Comparison of ENCODE assay signal across 18 cellular contexts in the genomic region with DNA sequence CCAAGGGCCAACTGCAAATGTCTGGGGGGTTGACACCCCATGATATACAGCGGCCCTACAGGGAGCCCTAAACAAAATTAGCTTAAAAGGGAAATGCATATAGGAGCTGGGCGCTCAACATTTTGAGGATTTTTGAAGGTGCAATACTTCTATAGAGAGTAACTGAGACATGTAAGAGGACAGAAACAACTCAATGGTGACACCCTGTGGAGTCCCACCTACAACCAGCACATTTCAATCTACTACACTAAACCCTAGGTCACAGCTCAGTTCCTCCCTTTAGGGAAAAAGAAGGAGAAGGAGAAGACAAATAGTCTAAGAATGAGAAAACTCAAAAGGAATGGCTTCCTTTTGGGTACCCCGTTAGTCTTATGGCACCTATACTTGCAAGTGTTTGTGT.
"Had no signal": no experiment of that assay in that cellular context is flagged by ENCODE, and none has a peak within 500 bp of the region (broad histone marks: within the 10 kb centered on the region; RNA-seq: fewer than 3 reads in every experiment).

No MANE protein-coding gene starts in this region.

- ATAC-seq: activated CD8-positive, alpha-beta T cell treated with anti-CD3 and anti-CD28 coated beads, Interleukin-2, amount 10 ng/mL, durations not matched to agents 7 days and 5 days; esophagus mucosa; mucosa of descending colon; naive thymus-derived CD4-positive, alpha-beta T cell; stimulated activated naive CD8-positive, alpha-beta T cell treated with anti-CD3 and anti-CD28 coated beads, Interleukin-15, amount 100 ng/mL, for 72 hours had no signal

- H3K27me3 Mint-ChIP-seq: activated B cell treated with CpG ODN at 0.5 μM for 24 hours; activated CD4-positive, alpha-beta T cell treated with anti-CD3 and anti-CD28 coated beads, Interleukin-2, amount 10 ng/mL, durations not matched to agents 24 days and 14 days; activated naive CD4-positive, alpha-beta T cell treated with anti-CD3 and anti-CD28 coated beads, Interleukin-2, amount 50 U/mL, for 24 hours; naive thymus-derived CD4-positive, alpha-beta T cell; stimulated activated naive CD8-positive, alpha-beta T cell treated with anti-CD3 and anti-CD28 coated beads, Interleukin-15, amount 100 ng/mL, for 72 hours; type B pancreatic cell had no signal

- H3K9me3 Mint-ChIP-seq: type B pancreatic cell had no signal

- H3K4me3 Mint-ChIP-seq: activated B cell treated with CpG ODN at 0.5 μM for 24 hours; activated CD4-positive, alpha-beta T cell treated with anti-CD3 and anti-CD28 coated beads, Interleukin-2, amount 10 ng/mL, durations not matched to agents 24 days and 14 days; activated CD8-positive, alpha-beta T cell treated with anti-CD3 and anti-CD28 coated beads, Interleukin-2, amount 10 ng/mL, durations not matched to agents 7 days and 5 days; activated naive CD4-positive, alpha-beta T cell treated with anti-CD3 and anti-CD28 coated beads, Interleukin-2, amount 50 U/mL, for 24 hours; naive thymus-derived CD4-positive, alpha-beta T cell; stimulated activated naive CD8-positive, alpha-beta T cell treated with anti-CD3 and anti-CD28 coated beads, Interleukin-15, amount 100 ng/mL, for 72 hours; type B pancreatic cell had no signal

- H3K36me3 Mint-ChIP-seq: activated naive CD4-positive, alpha-beta T cell treated with anti-CD3 and anti-CD28 coated beads, Interleukin-2, amount 50 U/mL, for 24 hours; naive thymus-derived CD4-positive, alpha-beta T cell; type B pancreatic cell had no signal

- DNase-seq: activated B cell treated with CpG ODN at 0.5 μM for 24 hours; activated CD4-positive, alpha-beta T cell treated with anti-CD3 and anti-CD28 coated beads, Interleukin-2, amount 10 ng/mL, durations not matched to agents 24 days and 14 days; activated CD8-positive, alpha-beta memory T cell treated with anti-CD3 and anti-CD28 coated beads, Interleukin-2, amount 50 U/mL, for 4 hours; activated CD8-positive, alpha-beta T cell treated with anti-CD3 and anti-CD28 coated beads, Interleukin-2, amount 10 ng/mL, durations not matched to agents 7 days and 5 days; activated effector memory CD4-positive, alpha-beta T cell treated with anti-CD3 and anti-CD28 coated beads, Interleukin-2, amount 50 U/mL, for 16 hours; activated T-cell treated with anti-CD3 and anti-CD28 coated beads, Interleukin-2, amount 50 U/mL, for 48 hours; adrenal gland; hippocampal formation; kidney; left ventricle myocardium inferior; mucosa of descending colon; naive thymus-derived CD4-positive, alpha-beta T cell; stimulated activated CD4-positive, alpha-beta T cell treated with anti-CD3 and anti-CD28 coated beads, Interleukin-1b, Interleukin-23, amount 100 ng/mL, for 48 hours; stimulated activated naive CD8-positive, alpha-beta T cell treated with anti-CD3 and anti-CD28 coated beads, Interleukin-15, amount 100 ng/mL, for 72 hours had no signal

- H3K27ac Mint-ChIP-seq: activated B cell treated with CpG ODN at 0.5 μM for 24 hours; activated CD4-positive, alpha-beta T cell treated with anti-CD3 and anti-CD28 coated beads, Interleukin-2, amount 10 ng/mL, durations not matched to agents 24 days and 14 days; activated CD8-positive, alpha-beta T cell treated with anti-CD3 and anti-CD28 coated beads, Interleukin-2, amount 10 ng/mL, durations not matched to agents 7 days and 5 days; activated naive CD4-positive, alpha-beta T cell treated with anti-CD3 and anti-CD28 coated beads, Interleukin-2, amount 50 U/mL, for 24 hours; naive thymus-derived CD4-positive, alpha-beta T cell; stimulated activated naive CD8-positive, alpha-beta T cell treated with anti-CD3 and anti-CD28 coated beads, Interleukin-15, amount 100 ng/mL, for 72 hours; type B pancreatic cell had no signal

- H3K4me3 ChIP-seq: adrenal gland, cardiac muscle cell, left ventricle myocardium inferior, mucosa of descending colon had no signal

- H3K4me1 Mint-ChIP-seq: activated B cell treated with CpG ODN at 0.5 μM for 24 hours; activated CD4-positive, alpha-beta T cell treated with anti-CD3 and anti-CD28 coated beads, Interleukin-2, amount 10 ng/mL, durations not matched to agents 24 days and 14 days; activated naive CD4-positive, alpha-beta T cell treated with anti-CD3 and anti-CD28 coated beads, Interleukin-2, amount 50 U/mL, for 24 hours; naive thymus-derived CD4-positive, alpha-beta T cell; stimulated activated naive CD8-positive, alpha-beta T cell treated with anti-CD3 and anti-CD28 coated beads, Interleukin-15, amount 100 ng/mL, for 72 hours had no signal
